1 cellular context compared by ENCODE assay signal in genomic region chr9:113454914-113455761, GRCh38.
TF ChIP-seq lines count a peak whose summit lies in the region.

No MANE protein-coding gene starts in this region.

TF ChIP-seq in endothelial cell of umbilical vein, 7 proteins besides CTCF, POLR2A, EP300 and RAD21:
- no peak for TF ChIP-seq EZH2 (IDR thresholded peaks at IDR 0.05; ENCODE audit: borderline replicate concordance, low read depth, low read length, severe bottlenecking)
- TF ChIP-seq MAX (IDR thresholded peaks at IDR 0.05; ENCODE audit: insufficient read depth, insufficient read length) = no peak
- TF ChIP-seq MYC (IDR thresholded peaks at IDR 0.05; ENCODE audit: low read depth, low read length) = no peak
- TF ChIP-seq GATA2 (IDR thresholded peaks at IDR 0.05; ENCODE audit: insufficient read depth, insufficient read length, low read depth, low read length) = peak; percentile 60
- peak; percentile 45 for TF ChIP-seq POLR2AphosphoS5 (IDR thresholded peaks at IDR 0.05; ENCODE audit: insufficient read depth, low read depth, low read length)
- TF ChIP-seq FOS (IDR thresholded peaks at IDR 0.05; ENCODE audit: borderline replicate concordance, insufficient read depth, low read length) = peak; percentile 92
- TF ChIP-seq JUN (IDR thresholded peaks at IDR 0.05; ENCODE audit: borderline replicate concordance, insufficient read depth, insufficient read length, low read depth) = peak; percentile 51
TF ChIP-seq in endothelial cell of umbilical vein: peak in this region for 4.
